Comparison of ENCODE assay signal across 1 cellular context in the genomic region with DNA sequence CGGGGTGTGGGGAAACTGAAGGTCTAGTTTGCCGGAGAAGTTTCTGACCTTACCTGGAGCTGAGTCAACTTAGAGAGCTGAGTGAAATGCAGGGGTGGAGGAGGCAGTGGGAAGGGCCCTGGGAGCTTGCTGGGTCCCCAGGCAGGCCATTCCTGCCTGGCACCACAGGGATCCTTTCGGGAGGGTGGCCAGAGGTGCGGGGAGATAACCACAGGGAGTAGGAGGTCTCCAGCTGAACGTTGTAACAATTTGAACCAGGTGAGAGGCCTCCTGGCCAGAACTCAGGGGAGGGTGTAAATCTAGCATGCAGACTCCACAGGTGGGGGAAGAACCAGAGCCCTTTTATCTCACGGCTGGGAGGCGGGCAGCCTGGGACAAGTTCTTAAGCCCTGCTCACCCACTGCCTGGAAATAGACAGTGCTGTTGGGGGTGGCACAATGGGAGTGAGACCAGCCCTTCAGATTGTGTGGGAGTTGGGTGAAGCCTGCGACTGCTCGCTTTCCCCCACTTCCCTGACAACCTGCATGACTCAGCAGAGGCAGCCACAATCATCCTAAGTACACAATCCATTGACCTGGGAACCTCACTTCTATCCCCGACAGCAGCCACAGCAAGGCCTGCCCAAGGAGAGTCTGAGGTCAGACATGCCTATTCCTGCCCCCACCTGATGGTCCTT.
TF ChIP-seq lines count a peak whose summit lies in the region.

No MANE protein-coding gene starts in this region.

TF ChIP-seq in SK-N-SH, 30 proteins besides CTCF, POLR2A, EP300 and RAD21:
- TF ChIP-seq RCOR1 (IDR thresholded peaks at IDR 0.05; ENCODE audit: low read length) (no peak), SMC3 (IDR thresholded peaks at IDR 0.05; ENCODE audit: low read depth, low read length) (no peak), SIN3A (IDR thresholded peaks at IDR 0.05; ENCODE audit: borderline replicate concordance, low read depth, low read length) (no peak), TAF1 (IDR thresholded peaks at IDR 0.05; ENCODE audit: borderline replicate concordance, low read depth, low read length) (no peak), MEF2A (IDR thresholded peaks at IDR 0.05; ENCODE audit: borderline replicate concordance, low read depth) (no peak), JUND (IDR thresholded peaks at IDR 0.05) (no peak), CHD2 (IDR thresholded peaks at IDR 0.05; ENCODE audit: low read length, partially characterized antibody) (no peak), GATA2 (CRISPR knock-in tag; IDR thresholded peaks at IDR 0.05) (no peak), FOSL2 (IDR thresholded peaks at IDR 0.05; ENCODE audit: borderline replicate concordance, low read depth) (no peak), TEAD4 (IDR thresholded peaks at IDR 0.05; ENCODE audit: borderline replicate concordance, insufficient read depth) (no peak)
- TF ChIP-seq, protein P1, sequence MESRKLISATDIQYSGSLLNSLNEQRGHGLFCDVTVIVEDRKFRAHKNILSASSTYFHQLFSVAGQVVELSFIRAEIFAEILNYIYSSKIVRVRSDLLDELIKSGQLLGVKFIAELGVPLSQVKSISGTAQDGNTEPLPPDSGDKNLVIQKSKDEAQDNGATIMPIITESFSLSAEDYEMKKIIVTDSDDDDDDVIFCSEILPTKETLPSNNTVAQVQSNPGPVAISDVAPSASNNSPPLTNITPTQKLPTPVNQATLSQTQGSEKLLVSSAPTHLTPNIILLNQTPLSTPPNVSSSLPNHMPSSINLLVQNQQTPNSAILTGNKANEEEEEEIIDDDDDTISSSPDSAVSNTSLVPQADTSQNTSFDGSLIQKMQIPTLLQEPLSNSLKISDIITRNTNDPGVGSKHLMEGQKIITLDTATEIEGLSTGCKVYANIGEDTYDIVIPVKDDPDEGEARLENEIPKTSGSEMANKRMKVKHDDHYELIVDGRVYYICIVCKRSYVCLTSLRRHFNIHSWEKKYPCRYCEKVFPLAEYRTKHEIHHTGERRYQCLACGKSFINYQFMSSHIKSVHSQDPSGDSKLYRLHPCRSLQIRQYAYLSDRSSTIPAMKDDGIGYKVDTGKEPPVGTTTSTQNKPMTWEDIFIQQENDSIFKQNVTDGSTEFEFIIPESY (IDR thresholded peaks at IDR 0.05; ENCODE audit: borderline replicate concordance, low read depth) = no peak
- TF ChIP-seq, protein P2, sequence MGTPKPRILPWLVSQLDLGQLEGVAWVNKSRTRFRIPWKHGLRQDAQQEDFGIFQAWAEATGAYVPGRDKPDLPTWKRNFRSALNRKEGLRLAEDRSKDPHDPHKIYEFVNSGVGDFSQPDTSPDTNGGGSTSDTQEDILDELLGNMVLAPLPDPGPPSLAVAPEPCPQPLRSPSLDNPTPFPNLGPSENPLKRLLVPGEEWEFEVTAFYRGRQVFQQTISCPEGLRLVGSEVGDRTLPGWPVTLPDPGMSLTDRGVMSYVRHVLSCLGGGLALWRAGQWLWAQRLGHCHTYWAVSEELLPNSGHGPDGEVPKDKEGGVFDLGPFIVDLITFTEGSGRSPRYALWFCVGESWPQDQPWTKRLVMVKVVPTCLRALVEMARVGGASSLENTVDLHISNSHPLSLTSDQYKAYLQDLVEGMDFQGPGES (IDR thresholded peaks at IDR 0.05; ENCODE audit: low read depth, low read length) = no peak
- TF ChIP-seq, protein P3, sequence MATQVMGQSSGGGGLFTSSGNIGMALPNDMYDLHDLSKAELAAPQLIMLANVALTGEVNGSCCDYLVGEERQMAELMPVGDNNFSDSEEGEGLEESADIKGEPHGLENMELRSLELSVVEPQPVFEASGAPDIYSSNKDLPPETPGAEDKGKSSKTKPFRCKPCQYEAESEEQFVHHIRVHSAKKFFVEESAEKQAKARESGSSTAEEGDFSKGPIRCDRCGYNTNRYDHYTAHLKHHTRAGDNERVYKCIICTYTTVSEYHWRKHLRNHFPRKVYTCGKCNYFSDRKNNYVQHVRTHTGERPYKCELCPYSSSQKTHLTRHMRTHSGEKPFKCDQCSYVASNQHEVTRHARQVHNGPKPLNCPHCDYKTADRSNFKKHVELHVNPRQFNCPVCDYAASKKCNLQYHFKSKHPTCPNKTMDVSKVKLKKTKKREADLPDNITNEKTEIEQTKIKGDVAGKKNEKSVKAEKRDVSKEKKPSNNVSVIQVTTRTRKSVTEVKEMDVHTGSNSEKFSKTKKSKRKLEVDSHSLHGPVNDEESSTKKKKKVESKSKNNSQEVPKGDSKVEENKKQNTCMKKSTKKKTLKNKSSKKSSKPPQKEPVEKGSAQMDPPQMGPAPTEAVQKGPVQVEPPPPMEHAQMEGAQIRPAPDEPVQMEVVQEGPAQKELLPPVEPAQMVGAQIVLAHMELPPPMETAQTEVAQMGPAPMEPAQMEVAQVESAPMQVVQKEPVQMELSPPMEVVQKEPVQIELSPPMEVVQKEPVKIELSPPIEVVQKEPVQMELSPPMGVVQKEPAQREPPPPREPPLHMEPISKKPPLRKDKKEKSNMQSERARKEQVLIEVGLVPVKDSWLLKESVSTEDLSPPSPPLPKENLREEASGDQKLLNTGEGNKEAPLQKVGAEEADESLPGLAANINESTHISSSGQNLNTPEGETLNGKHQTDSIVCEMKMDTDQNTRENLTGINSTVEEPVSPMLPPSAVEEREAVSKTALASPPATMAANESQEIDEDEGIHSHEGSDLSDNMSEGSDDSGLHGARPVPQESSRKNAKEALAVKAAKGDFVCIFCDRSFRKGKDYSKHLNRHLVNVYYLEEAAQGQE (IDR thresholded peaks at IDR 0.05; ENCODE audit: low read depth, low read length) = no peak
- TF ChIP-seq, protein P4, sequence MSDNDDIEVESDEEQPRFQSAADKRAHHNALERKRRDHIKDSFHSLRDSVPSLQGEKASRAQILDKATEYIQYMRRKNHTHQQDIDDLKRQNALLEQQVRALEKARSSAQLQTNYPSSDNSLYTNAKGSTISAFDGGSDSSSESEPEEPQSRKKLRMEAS (IDR thresholded peaks at IDR 0.05; ENCODE audit: low read depth) = no peak
